ENCODE assay signal across 17 cellular contexts in the genomic region with DNA sequence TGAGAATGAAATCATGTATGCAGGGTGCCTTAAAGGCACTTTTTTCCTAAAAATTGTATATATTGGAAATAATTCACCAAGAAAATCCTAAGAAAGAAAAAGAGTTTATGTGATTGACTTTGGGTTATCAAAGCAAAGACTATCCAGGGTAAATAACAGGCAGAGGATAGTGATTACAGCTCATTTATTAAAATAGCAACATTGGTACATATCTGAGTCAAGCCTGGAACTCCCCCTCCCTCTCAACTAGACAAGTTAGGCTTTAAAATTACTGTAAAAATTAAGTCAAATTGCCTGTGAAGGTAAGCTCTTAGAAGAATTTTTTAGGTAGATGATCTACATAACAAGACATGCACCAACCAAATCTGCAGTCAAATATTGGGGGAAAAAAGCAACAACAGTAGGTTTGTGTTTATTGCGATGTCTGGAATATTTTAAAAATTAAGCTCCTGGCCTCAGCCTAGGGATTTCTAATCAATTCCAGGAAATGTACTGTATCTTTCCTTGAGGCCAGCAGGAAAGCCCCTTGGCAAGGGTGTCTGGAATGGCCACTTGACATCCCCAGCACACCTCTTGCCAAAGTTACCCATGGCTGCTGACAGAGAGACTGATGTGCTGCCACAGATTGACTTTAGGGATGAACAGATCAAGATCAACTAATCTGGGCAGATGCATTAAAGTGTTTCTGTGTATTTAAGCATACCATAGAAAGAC. TPM values are rescaled to one million over a fixed set of nuclear protein-coding genes. Genes with fewer than 3 reads are reported as not detected.
DNase-seq lines count a peak whose midpoint lies in the region; ATAC-seq, FAIRE-seq and TF ChIP-seq lines count a peak whose summit lies in the region.
"Had no signal": no experiment of that assay in that cellular context is flagged by ENCODE, and none has a peak within 500 bp of the region (broad histone marks: within the 10 kb centered on the region; RNA-seq: fewer than 3 reads in every experiment).

No MANE protein-coding gene starts in this region.

- H3K27me3 ChIP-seq in SK-N-SH (ENCODE audit: insufficient read depth) (no peaks in the 10 kb centered on the region), OCI-LY3 (ENCODE audit: low read depth, low read length) (no peaks in the 10 kb centered on the region), fibroblast of lung (ENCODE audit: control insufficient read depth, insufficient read depth, low read length) (peaks cover 2% of the 10 kb centered on the region)
- H3K27me3 ChIP-seq: gastrocnemius medialis, tibial nerve had no signal

- H3K27ac ChIP-seq in SK-N-SH (ENCODE audit: low read depth in 2 of 2, low read length in 1 of 2) (no peak overlapping the region; a peak in 1 of 4 replicates), OCI-LY3 (ENCODE audit: low read length) (no peak overlapping the region), fibroblast of lung (ENCODE audit: insufficient read depth, low read length) (no peak overlapping the region)
- H3K27ac ChIP-seq: A549, gastrocnemius medialis, parathyroid adenoma, tibial nerve had no signal

- no peaks in the 10 kb centered on the region for H3K4me1 Mint-ChIP-seq in MCF 10A (ENCODE audit: insufficient read depth, unreplicated experiment)

- H3K36me3 ChIP-seq in SK-N-SH (replicated peaks in 1 of 2; ENCODE audit: control insufficient read depth in 1 of 2, insufficient read depth in 2 of 2, low read length in 1 of 2) = no peaks in the 10 kb centered on the region
- H3K36me3 ChIP-seq in OCI-LY3 (replicated peaks; ENCODE audit: low read depth, low read length) = peaks cover 15% of the 10 kb centered on the region
- H3K36me3 ChIP-seq in fibroblast of lung (ENCODE audit: control insufficient read depth, insufficient read depth, low read length) = no peaks in the 10 kb centered on the region
- H3K36me3 ChIP-seq: gastrocnemius medialis, tibial nerve had no signal

- H3K36me3 Mint-ChIP-seq in MCF 10A (ENCODE audit: insufficient read depth, unreplicated experiment) = no peaks in the 10 kb centered on the region

- no peak for TF ChIP-seq EP300 in SK-N-SH (IDR thresholded peaks at IDR 0.05; ENCODE audit: borderline replicate concordance in 1 of 2, low read depth in 1 of 2, low read length in 1 of 2)

- no peak for TF ChIP-seq RAD21 in SK-N-SH (IDR thresholded peaks at IDR 0.05; ENCODE audit: low read length)

- POLR2A ChIA-PET in SK-N-SH (lab: Yijun Ruan, JAX) (no interaction called here), MCF 10A (lab: Yijun Ruan, JAX) (interaction anchor here (0.5 to 1.4 kb wide), 2 partner anchors 13 to 30 kb away, joined by 3 to 5 read pairs; partner anchors contain the start of gene HBS1L)

- peak; percentile 62 for FAIRE-seq in GM18507 (lab: Jason Lieb, UNC)
- FAIRE-seq: A549 had no signal

- H3K9me3 ChIP-seq in SK-N-SH = peaks cover 9% of the 10 kb centered on the region; the same call in 1 of the 2 replicates
- no peaks in the 10 kb centered on the region; the same call in 1 of the 2 replicates for H3K9me3 ChIP-seq in OCI-LY3 (ENCODE audit: insufficient read depth, low read length)
- H3K9me3 ChIP-seq in fibroblast of lung (ENCODE audit: control insufficient read depth, insufficient read depth, low read depth, low read length) = no peaks in the 10 kb centered on the region
- H3K9me3 ChIP-seq: gastrocnemius medialis had no signal

- H3K4me2 ChIP-seq in SK-N-SH (no peak overlapping the region), OCI-LY3 (ENCODE audit: low read length) (peak overlapping the region; percentile 70), fibroblast of lung (ENCODE audit: extremely low read depth, insufficient read depth, low read length) (peak overlapping the region; percentile 73)
- H3K4me2 ChIP-seq: A549, GM23338 had no signal

- 94% methylated on average over 1 of the region's 1 CpG for WGBS in SK-N-SH (ENCODE audit: low lambda C conversion rate)

- CTCF ChIA-PET in SK-N-SH (lab: Yijun Ruan, JAX) (interaction anchor here (0.8 kb wide), 1 partner anchor 33 kb away, joined by 3 read pairs; no protein-coding TSS in a partner anchor), MCF 10A (lab: Yijun Ruan, JAX) (no interaction called here)

- no peak overlapping the region for H3K9ac ChIP-seq in SK-N-SH
- H3K9ac ChIP-seq in OCI-LY3 (ENCODE audit: low read length) = no peak overlapping the region; the same call in 1 of the 2 replicates
- no peak overlapping the region for H3K9ac ChIP-seq in fibroblast of lung (ENCODE audit: insufficient read depth, low read length)
- H3K9ac ChIP-seq: parathyroid adenoma had no signal

- BruUV-seq in MCF 10A (replicated peaks; lab: Mats Ljungman, UMichigan) = no TSS peak

- H3K4me3 Mint-ChIP-seq in MCF 10A (ENCODE audit: unreplicated experiment) = no peak overlapping the region
- H3K4me3 Mint-ChIP-seq: GM23338 had no signal

- no peaks in the 10 kb centered on the region for H3K9me3 Mint-ChIP-seq in MCF 10A (ENCODE audit: unreplicated experiment)

- no peak overlapping the region for H3K27ac Mint-ChIP-seq in MCF 10A (ENCODE audit: low read depth, unreplicated experiment)
- H3K27ac Mint-ChIP-seq: GM23338 had no signal

- ATAC-seq in SK-N-SH treated with all-trans-retinoic acid at 6 μM for 48 hours (no peak), HG03378 (IDR thresholded peaks at IDR 0.05; ENCODE audit: unreplicated experiment) (no peak)
- ATAC-seq: A549, gastrocnemius medialis, GM23338 had no signal

- no peaks in the 10 kb centered on the region for H3K27me3 Mint-ChIP-seq in MCF 10A (ENCODE audit: insufficient read depth, unreplicated experiment)

- no peaks in the 10 kb centered on the region for H3K79me2 ChIP-seq in SK-N-SH (ENCODE audit: insufficient read depth)
- no peaks in the 10 kb centered on the region; the same call in 1 of the 2 replicates for H3K79me2 ChIP-seq in OCI-LY3 (ENCODE audit: low read length)
- H3K79me2 ChIP-seq in fibroblast of lung (ENCODE audit: control insufficient read depth, insufficient read depth, low read length) = no peaks in the 10 kb centered on the region
- H3K79me2 ChIP-seq: parathyroid adenoma had no signal

- no peaks in the 10 kb centered on the region for H3F3A ChIP-seq in SK-N-SH (replicated peaks; ENCODE audit: insufficient read depth)

- peak overlapping the region; percentile 68; the same call in 1 of the 2 replicates for H2AFZ ChIP-seq in SK-N-SH (ENCODE audit: low read depth)
- H2AFZ ChIP-seq in OCI-LY3 (ENCODE audit: low read depth, low read length) = no peak overlapping the region
- H2AFZ ChIP-seq in fibroblast of lung (ENCODE audit: low read length) = peak overlapping the region; percentile 62
- H2AFZ ChIP-seq: GM23338, parathyroid adenoma had no signal

- H4K20me1 ChIP-seq in SK-N-SH (ENCODE audit: insufficient read depth) (no peaks in the 10 kb centered on the region), OCI-LY3 (ENCODE audit: insufficient read depth, low read length) (peaks cover 6% of the 10 kb centered on the region; the same call in 1 of the 2 replicates), fibroblast of lung (ENCODE audit: control insufficient read depth, extremely low read depth, insufficient read depth, low read length) (no peaks in the 10 kb centered on the region)

- intact Hi-C loops in MCF 10A (cut with micrococcal nuclease) = no loop called here

- DNase-seq in SK-N-SH (no peak), GM18507 (ENCODE audit: extremely low spot score, insufficient read length, low read depth) (no peak), fibroblast of lung (ENCODE audit: low read depth in 2 of 2) (peak in 1 of 2 donors; percentile 3), MCF 10A (ENCODE audit: unreplicated experiment) (no peak), anterior cingulate cortex (lab: John Stamatoyannopoulos, UW) (no peak)
- DNase-seq: activated CD8-positive, alpha-beta memory T cell treated with anti-CD3 and anti-CD28 coated beads, Interleukin-2, amount 50 U/mL, for 48 hours; gastrocnemius medialis; midbrain; NCI-H1417 treated with DMSO at 0.1 percent for 48 hours; NCI-H510A treated with DMSO at 0.1 percent for 48 hours had no signal

- TF ChIP-seq CTCF in SK-N-SH (IDR thresholded peaks at IDR 0.05) (no peak), OCI-LY3 (IDR thresholded peaks at IDR 0.05; ENCODE audit: low read depth, low read length) (no peak), fibroblast of lung (conservative IDR thresholded peaks at IDR 0.05 in 1 of 2, IDR thresholded peaks at IDR 0.05 in 1 of 2; ENCODE audit: low read depth in 1 of 2, low read length in 2 of 2) (no peak), MCF 10A (IDR thresholded peaks at IDR 0.05; ENCODE audit: unreplicated experiment) (no peak)

- no peaks in the 10 kb centered on the region for H3K9me2 ChIP-seq in SK-N-SH

- H3K4me1 ChIP-seq in SK-N-SH (ENCODE audit: control insufficient read depth in 1 of 2, insufficient read depth in 2 of 2, low read depth in 1 of 2, low read length in 1 of 2) = peaks cover 0 to 3% of the 10 kb centered on the region in 2 experiments; a peak in 1 of 4 replicates
- peaks cover 46% of the 10 kb centered on the region for H3K4me1 ChIP-seq in OCI-LY3 (ENCODE audit: low read length)
- H3K4me1 ChIP-seq in fibroblast of lung (ENCODE audit: control insufficient read depth, extremely low read depth, insufficient read depth, low read length) = no peaks in the 10 kb centered on the region
- H3K4me1 ChIP-seq: A549, gastrocnemius medialis, parathyroid adenoma, tibial nerve had no signal

- H3K4me3 ChIP-seq in SK-N-SH (ENCODE audit: low read depth in 2 of 2, low read length in 1 of 2) (no peak overlapping the region), OCI-LY3 (ENCODE audit: low read length) (peak overlapping the region; percentile 47), fibroblast of lung (replicated peaks in 1 of 4; ENCODE audit: control extremely low read depth in 1 of 4, insufficient read depth in 1 of 4, low read depth in 3 of 4, low read length in 4 of 4) (peak overlapping the region; percentile 5 to 41 (median 34))
- H3K4me3 ChIP-seq: A549, gastrocnemius medialis, GM23338, tibial nerve had no signal

TF ChIP-seq in SK-N-SH, 30 proteins besides CTCF, POLR2A, EP300 and RAD21 (continues in another document):
- no peak for TF ChIP-seq NRF1 (IDR thresholded peaks at IDR 0.05; ENCODE audit: low read depth, low read length)
- TF ChIP-seq RFX5 (IDR thresholded peaks at IDR 0.05; ENCODE audit: low read length) = no peak

TF ChIP-seq in SK-N-SH treated with all-trans-retinoic acid at 6 μM for 48 hours, 23 proteins besides CTCF, POLR2A, EP300 and RAD21 (continues in another document):
- TF ChIP-seq ZFP30 (CRISPR knock-in tag; IDR thresholded peaks at IDR 0.05) (no peak), ARNTL (CRISPR knock-in tag; IDR thresholded peaks at IDR 0.05; ENCODE audit: borderline replicate concordance, low read depth) (no peak), GLIS3 (CRISPR knock-in tag; IDR thresholded peaks at IDR 0.05) (no peak)

RNA-seq across cellular contexts. Expression of gene HBS1L, which starts 31.2 kb away (rescaled TPM):
- 19.0 and 24.3 TPM in 2 replicates for polyA plus RNA-seq in SK-N-SH (2012; rRNA removed)
- polyA plus RNA-seq in SK-N-SH (2012; cell fraction: cytosol; rRNA removed) = 29.0 and 36.8 TPM in 2 replicates
- 6.9 and 19.7 TPM in 2 replicates for polyA plus RNA-seq in SK-N-SH (2012; cell fraction: nucleus; rRNA removed)
- 88.6 and 118 TPM in 2 replicates for total RNA-seq in fibroblast of lung
- polyA plus RNA-seq in fibroblast of lung = 100 and 106 TPM in 2 replicates
- 64.9 and 71.8 TPM in 2 replicates for polyA plus RNA-seq in fibroblast of lung (2012)
- 7.9 and 26.9 TPM in 2 replicates for polyA minus RNA-seq in fibroblast of lung (ENCODE audit: low replicate concordance)
- 97.0 and 102 TPM in 2 replicates for total RNA-seq in MCF 10A (2022)

Comparison
In these comparisons a context has a peak if more than half of its experiments do, and no peak if none do; other contexts are left out.
1. H3K4me3 ChIP-seq: peak in OCI-LY3 (single experiment) and fibroblast of lung (4 of 4); none in SK-N-SH (0 of 2).